In genomic region chr5:168300377-168301182, GRCh38 we compare ENCODE assay signal across 15 cellular contexts. TPM values are rescaled to one million over a fixed set of nuclear protein-coding genes. Genes with fewer than 3 reads are reported as not detected.
DNase-seq lines count a peak whose midpoint lies in the region; ATAC-seq, FAIRE-seq and TF ChIP-seq lines count a peak whose summit lies in the region.
"Had no signal": no experiment of that assay in that cellular context is flagged by ENCODE, and none has a peak within 500 bp of the region (broad histone marks: within the 10 kb centered on the region; RNA-seq: fewer than 3 reads in every experiment).

No MANE protein-coding gene starts in this region.

- H3K27ac Mint-ChIP-seq in activated CD8-positive, alpha-beta T cell treated with anti-CD3 and anti-CD28 coated beads, Interleukin-2, amount 10 ng/mL, durations not matched to agents 7 days and 5 days, result no peak overlapping the region
- H3K27ac Mint-ChIP-seq: dendritic cell treated with granulocyte-macrophage colony-stimulating factor and Interleukin-4, amounts not matched to agents 40 ng/mL and 50 ng/mL, for 4 days had no signal

- TF ChIP-seq EP300 in H1 (IDR thresholded peaks at IDR 0.05; ENCODE audit: borderline replicate concordance in 1 of 2, low read depth in 2 of 2, low read length in 2 of 2), result no peak

- H3K79me2 ChIP-seq in H1 (ENCODE audit: control insufficient read depth in 1 of 2, insufficient read depth in 2 of 2, low read length in 2 of 2), result peaks cover 7 to 69% of the 10 kb centered on the region in 2 experiments

- H3K9ac ChIP-seq in H1 (replicated peaks in 1 of 4; ENCODE audit: extremely low read depth in 1 of 4, low read depth in 3 of 4, low read length in 3 of 4), result no peak overlapping the region
- H3K9ac ChIP-seq in neuronal stem cell (ENCODE audit: low read depth, low read length, poor library complexity), result no peak overlapping the region

- no peak overlapping the region for H2BK20ac ChIP-seq in H1 (ENCODE audit: low read length)

- H3K36me3 ChIP-seq in H1 (ENCODE audit: control insufficient read depth in 2 of 4, insufficient read depth in 4 of 4, low read length in 3 of 4) (no peaks in the 10 kb centered on the region), neuronal stem cell (replicated peaks in 1 of 2; ENCODE audit: control insufficient read depth in 2 of 2, insufficient read depth in 2 of 2, low read length in 2 of 2) (no peaks in the 10 kb centered on the region), BE2C (no peaks in the 10 kb centered on the region)
- H3K36me3 ChIP-seq: left lung had no signal

- H3K4ac ChIP-seq in H1 (replicated peaks; ENCODE audit: insufficient read length, low read depth, low read length) (no peak overlapping the region), neuronal stem cell (ENCODE audit: low read length) (no peak overlapping the region)

- peak overlapping the region; percentile 63 for H4K5ac ChIP-seq in H1 (ENCODE audit: insufficient read length, low read depth, low read length)

- H3K4me2 ChIP-seq in H1 (ENCODE audit: insufficient read depth in 1 of 2, low read depth in 2 of 2, low read length in 2 of 2), result peak overlapping the region; percentile 44 to 62
- no peak overlapping the region for H3K4me2 ChIP-seq in neuronal stem cell (ENCODE audit: insufficient read depth, low read length, poor library complexity, severe bottlenecking)

- peaks cover 7 to 22% of the 10 kb centered on the region in 2 experiments for H4K20me1 ChIP-seq in H1 (replicated peaks in 1 of 2; ENCODE audit: control insufficient read depth in 1 of 2, insufficient read depth in 2 of 2, low read length in 2 of 2)

- H3K4me3 ChIP-seq in H1 (ENCODE audit: extremely low read depth in 1 of 4, insufficient read depth in 2 of 4, low read depth in 3 of 4, low read length in 4 of 4) (peak overlapping the region in 1 of 4 experiments; percentile 36; a peak in 4 of 8 replicates), neuronal stem cell (ENCODE audit: low read length in 2 of 2) (no peak overlapping the region), BE2C (ENCODE audit: low read depth, low read length) (no peak overlapping the region)
- H3K4me3 ChIP-seq: left lung had no signal

- H3K4me1 ChIP-seq in H1 (replicated peaks in 1 of 4; ENCODE audit: control insufficient read depth in 3 of 4, insufficient read depth in 4 of 4, low read length in 3 of 4), result peaks cover 25 to 50% (median 42%) of the 10 kb centered on the region in 4 experiments
- H3K4me1 ChIP-seq in neuronal stem cell (ENCODE audit: control insufficient read depth in 2 of 2, insufficient read depth in 1 of 2, low read depth in 1 of 2, low read length in 2 of 2), result peaks cover 23 to 37% of the 10 kb centered on the region in 2 donors
- H3K4me1 ChIP-seq in BE2C, result no peaks in the 10 kb centered on the region
- H3K4me1 ChIP-seq: left lung had no signal

- WGBS in H1 (ENCODE audit: extremely low coverage in 1 of 2, insufficient coverage in 1 of 2, insufficient read length in 1 of 2, insufficient replicate concordance in 2 of 2, low coverage in 1 of 2, low lambda C conversion rate in 2 of 2, missing lambda C conversion rate in 1 of 2), 2 experiments, result 42% methylated on average over 10 of the region's 10 CpGs; no CpG with 5 or more reads in 1 of the 2 experiments
- WGBS in neuronal stem cell (ENCODE audit: extremely low coverage in 2 of 2, insufficient read length in 2 of 2, insufficient replicate concordance in 1 of 2), 2 donors, result no CpG with 5 or more reads among the region's 10 CpGs

- TF ChIP-seq CTCF in H1 (IDR thresholded peaks at IDR 0.05; ENCODE audit: control extremely low read depth in 1 of 3, insufficient read depth in 1 of 3, low read depth in 1 of 3, low read length in 3 of 3) (no peak), BE2C (IDR thresholded peaks at IDR 0.05; ENCODE audit: low read depth, low read length) (no peak)

- H3K4me1 Mint-ChIP-seq in activated CD8-positive, alpha-beta T cell treated with anti-CD3 and anti-CD28 coated beads, Interleukin-2, amount 10 ng/mL, durations not matched to agents 7 days and 5 days (ENCODE audit: low read depth), result no peaks in the 10 kb centered on the region

- H2AFZ ChIP-seq in H1 (ENCODE audit: low read length) (no peak overlapping the region), neuronal stem cell (ENCODE audit: low read length) (peak overlapping the region; percentile 36)

- ATAC-seq in activated CD8-positive, alpha-beta T cell treated with anti-CD3 and anti-CD28 coated beads, Interleukin-2, amount 10 ng/mL, durations not matched to agents 7 days and 5 days, result no peak

- TF ChIP-seq POLR2A in H1 (IDR thresholded peaks at IDR 0.05; ENCODE audit: control extremely low read depth in 1 of 2, low read depth in 2 of 2, low read length in 2 of 2), result no peak

- no peak for TF ChIP-seq RAD21 in H1 (IDR thresholded peaks at IDR 0.05 in 1 of 2, conservative IDR thresholded peaks at IDR 0.05 in 1 of 2; ENCODE audit: low read depth in 2 of 2, low read length in 2 of 2)

- H2BK5ac ChIP-seq in H1 (ENCODE audit: low read depth, low read length) (no peak overlapping the region), neuronal stem cell (ENCODE audit: low read length) (peak overlapping the region; percentile 39)

- peaks cover 16% of the 10 kb centered on the region for H3K79me1 ChIP-seq in H1 (ENCODE audit: low read depth, low read length)
- H3K79me1 ChIP-seq in neuronal stem cell (ENCODE audit: low read depth, low read length), result no peaks in the 10 kb centered on the region

- H3K27me3 Mint-ChIP-seq in activated CD8-positive, alpha-beta T cell treated with anti-CD3 and anti-CD28 coated beads, Interleukin-2, amount 10 ng/mL, durations not matched to agents 7 days and 5 days (ENCODE audit: low read depth), result no peaks in the 10 kb centered on the region

- CTCF ChIA-PET in H1 (lab: Charles Lee; ENCODE audit: partially characterized antibody), result interaction anchor here (0.6 to 5.4 kb wide), 11 partner anchors 8 to 108 kb away, joined by 3 to 45 read pairs (median 4); partner anchors contain the start of gene WWC1
- CTCF ChIA-PET in activated CD8-positive, alpha-beta T cell treated with anti-CD3 and anti-CD28 coated beads, Interleukin-2, amount 10 ng/mL, durations not matched to agents 7 days and 5 days (lab: Charles Lee), result no interaction called here

- H3K23ac ChIP-seq in H1 (ENCODE audit: insufficient read length) (no peak overlapping the region), neuronal stem cell (ENCODE audit: low read depth, low read length, poor library complexity) (no peak overlapping the region)

- H3K27me3 ChIP-seq in H1 (replicated peaks in 1 of 4; ENCODE audit: control insufficient read depth in 3 of 4, extremely low read depth in 1 of 4, insufficient read depth in 3 of 4, low read length in 3 of 4) (no peaks in the 10 kb centered on the region), neuronal stem cell (ENCODE audit: control insufficient read depth in 3 of 3, insufficient read depth in 3 of 3, low read depth in 1 of 3, low read length in 3 of 3) (no peaks in the 10 kb centered on the region), BE2C (no peaks in the 10 kb centered on the region)
- H3K27me3 ChIP-seq: left lung had no signal

- H2BK120ac ChIP-seq in H1 (replicated peaks; ENCODE audit: low read depth, low read length) (no peak overlapping the region), neuronal stem cell (ENCODE audit: low read depth, low read length) (no peak overlapping the region)

- H2BK12ac ChIP-seq in H1 (ENCODE audit: low read depth, low read length) (no peak overlapping the region), neuronal stem cell (ENCODE audit: low read length) (no peak overlapping the region)

- H3K27ac ChIP-seq in H1 (ENCODE audit: low read depth, low read length), result no peak overlapping the region
- H3K27ac ChIP-seq in neuronal stem cell (replicated peaks; ENCODE audit: low read length), result peak overlapping the region; percentile 68

- H3K36me3 Mint-ChIP-seq in activated CD8-positive, alpha-beta T cell treated with anti-CD3 and anti-CD28 coated beads, Interleukin-2, amount 10 ng/mL, durations not matched to agents 7 days and 5 days (ENCODE audit: low read depth), result no peaks in the 10 kb centered on the region

- no peaks in the 10 kb centered on the region for H3K9me3 ChIP-seq in H1 (ENCODE audit: insufficient read depth in 2 of 2, low read depth in 1 of 2, low read length in 1 of 2)
- H3K9me3 ChIP-seq in neuronal stem cell (replicated peaks in 1 of 2; ENCODE audit: control insufficient read depth in 2 of 2, insufficient read depth in 1 of 2, low read depth in 1 of 2, low read length in 2 of 2), result no peaks in the 10 kb centered on the region
- no peaks in the 10 kb centered on the region for H3K9me3 ChIP-seq in BE2C
- H3K9me3 ChIP-seq: left lung had no signal

- DNase-seq in ELF-1 (ENCODE audit: low read depth, low spot score) (peak; percentile 36), NCI-H2196 (lab: John Stamatoyannopoulos, UW; ENCODE audit: unreplicated experiment) (peak; percentile 37), H1 (ENCODE audit: low read depth in 1 of 2, low spot score in 2 of 2) (no peak), neuronal stem cell (ENCODE audit: low spot score) (no peak), NCI-H187 (lab: John Stamatoyannopoulos, UW) (no peak), ureter (ENCODE audit: low spot score) (no peak), BE2C (no peak)
- no peak for DNase-seq in activated CD8-positive, alpha-beta T cell treated with anti-CD3 and anti-CD28 coated beads, Interleukin-2, amount 10 ng/mL, durations not matched to agents 7 days and 5 days
- DNase-seq: activated effector memory CD4-positive, alpha-beta T cell treated with Interleukin-2 at 50 U/mL for 16 hours; amniotic stem cell; left lung; NCI-H345; SW 1271 had no signal

- no peaks in the 10 kb centered on the region for H3K23me2 ChIP-seq in H1 (ENCODE audit: low read depth, low read length)

- no peak overlapping the region for H3K4me3 Mint-ChIP-seq in activated CD8-positive, alpha-beta T cell treated with anti-CD3 and anti-CD28 coated beads, Interleukin-2, amount 10 ng/mL, durations not matched to agents 7 days and 5 days
- H3K4me3 Mint-ChIP-seq: dendritic cell treated with granulocyte-macrophage colony-stimulating factor and Interleukin-4, amounts not matched to agents 40 ng/mL and 50 ng/mL, for 4 days had no signal

- H3K18ac ChIP-seq in H1 (ENCODE audit: extremely low read depth, low read length), result no peak overlapping the region
- peak overlapping the region; percentile 69 for H3K18ac ChIP-seq in neuronal stem cell (ENCODE audit: low read length)

- H4K8ac ChIP-seq in H1 (ENCODE audit: extremely low read depth, insufficient read depth, low read length) (no peak overlapping the region), neuronal stem cell (ENCODE audit: low read depth, low read length) (no peak overlapping the region)

- H3K14ac ChIP-seq in H1 (ENCODE audit: insufficient read length) (no peak overlapping the region), neuronal stem cell (ENCODE audit: low read length) (no peak overlapping the region)

- H2BK15ac ChIP-seq in H1 (ENCODE audit: low read length) (no peak overlapping the region), neuronal stem cell (ENCODE audit: low read length) (no peak overlapping the region)

- POLR2A ChIA-PET in H1 (lab: Charles Lee; ENCODE audit: partially characterized antibody), result interaction anchor here (0.8 to 1.3 kb wide), 5 partner anchors 9 to 24 kb away, joined by 3 to 5 read pairs (median 3); partner anchors contain the start of gene WWC1
- POLR2A ChIA-PET in activated CD8-positive, alpha-beta T cell treated with anti-CD3 and anti-CD28 coated beads, Interleukin-2, amount 10 ng/mL, durations not matched to agents 7 days and 5 days (lab: Charles Lee), result no interaction called here

- no peak overlapping the region for H3K56ac ChIP-seq in H1 (replicated peaks; ENCODE audit: insufficient read length, low read depth, low read length)

- H2AK5ac ChIP-seq in H1 (ENCODE audit: low read depth, low read length) (no peak overlapping the region), neuronal stem cell (ENCODE audit: low read depth, low read length) (no peak overlapping the region)

- H4K91ac ChIP-seq in H1 (replicated peaks; ENCODE audit: insufficient read length, low read length) (peak overlapping the region; percentile 5), neuronal stem cell (ENCODE audit: low read depth, low read length, poor library complexity) (no peak overlapping the region)

- no peak for FAIRE-seq in H1 (lab: Jason Lieb, UNC)
- FAIRE-seq: GM18507 had no signal

- H3K9me3 Mint-ChIP-seq in activated CD8-positive, alpha-beta T cell treated with anti-CD3 and anti-CD28 coated beads, Interleukin-2, amount 10 ng/mL, durations not matched to agents 7 days and 5 days (ENCODE audit: insufficient read depth), result no peaks in the 10 kb centered on the region
- H3K9me3 Mint-ChIP-seq: dendritic cell treated with granulocyte-macrophage colony-stimulating factor and Interleukin-4, amounts not matched to agents 40 ng/mL and 50 ng/mL, for 4 days had no signal

RNA-seq across cellular contexts. Expression of gene WWC1, which starts 9.1 kb away (rescaled TPM):
- 41.1 and 42.7 TPM in 2 replicates for total RNA-seq in H1 (2021; fragmentation: NEBNext Ultra II Directional; extraction: Animal tissue kit (Norgen Biotek cat#: 25700))
- 16.4 and 19.5 TPM in 2 replicates for polyA plus RNA-seq in H1 (2011; rRNA removed)
- polyA plus RNA-seq in H1 (2011; cell fraction: cytosol; rRNA removed), result 25.6 TPM
- 23.1 TPM for polyA plus RNA-seq in H1 (2011; cell fraction: nucleus; rRNA removed)
- polyA plus RNA-seq in H1 (2012, experiment 1 of 2), result 33.1 to 40.9 TPM (median 34.7 TPM) in 4 replicates
- 18.3 TPM for polyA plus RNA-seq in H1 (2012, experiment 2 of 2)
- 18.6 TPM for polyA plus RNA-seq in H1 (2013, experiment 1 of 2)
- polyA plus RNA-seq in H1 (2013, experiment 2 of 2), result 18.5 TPM
- 39.0 and 39.2 TPM in 2 replicates for polyA minus RNA-seq in H1 (2011; rRNA and poly(A)+ RNA removed)
- 24.8 TPM for polyA minus RNA-seq in H1 (2011; cell fraction: cytosol; rRNA and poly(A)+ RNA removed)
- 24.5 TPM for polyA minus RNA-seq in H1 (2011; cell fraction: nucleus; rRNA and poly(A)+ RNA removed)
- polyA plus RNA-seq in neuronal stem cell (2013, experiment 1 of 2), result 11.4 TPM
- 12.7 TPM for polyA plus RNA-seq in neuronal stem cell (2013, experiment 2 of 2)
- 95.2 TPM for total RNA-seq in ureter
- 4.6 TPM for polyA plus RNA-seq in BE2C (2012; ENCODE audit: insufficient read depth, insufficient read length, low read depth)
- not detected for total RNA-seq in activated CD8-positive, alpha-beta T cell treated with anti-CD3 and anti-CD28 coated beads, Interleukin-2, amount 10 ng/mL, durations not matched to agents 7 days and 5 days

Comparison
In these comparisons a context has a peak if more than half of its experiments do, and no peak if none do; other contexts are left out.
1. DNase-seq: peak in ELF-1 (single experiment) and NCI-H2196 (single experiment); none in H1 (0 of 2), neuronal stem cell (single experiment), NCI-H187 (0 of 2), ureter (single experiment), BE2C (single experiment) and activated CD8-positive, alpha-beta T cell treated with anti-CD3 and anti-CD28 coated beads, Interleukin-2, amount 10 ng/mL, durations not matched to agents 7 days and 5 days (single experiment).
2. RNA of gene WWC1, which starts 9.1 kb away (total RNA-seq): 95.2 TPM in ureter (single experiment) and 41.1 to 42.7 TPM in H1; not detected in activated CD8-positive, alpha-beta T cell treated with anti-CD3 and anti-CD28 coated beads, Interleukin-2, amount 10 ng/mL, durations not matched to agents 7 days and 5 days; every median in the first group is over 10 times any median in the second.